8 cellular contexts compared by ENCODE assay signal in genomic region chr9:62837254-62837911, GRCh38.
A peak's percentile ranks its signal among the peaks of the same experiment; 100 is the strongest.
DNase-seq lines count a peak whose midpoint lies in the region; ATAC-seq, FAIRE-seq and TF ChIP-seq lines count a peak whose summit lies in the region.
"Not testable (repeated sequence)": the region's sequence is repeated elsewhere in the genome, so short reads cannot be mapped to it uniquely, and the experiment has no call there.

No MANE protein-coding gene starts in this region.

- H4K20me1 ChIP-seq in HepG2 (ENCODE audit: insufficient read depth, low read length): not testable (repeated sequence)

- not testable (repeated sequence) for H3K9me3 Mint-ChIP-seq in effector memory CD8-positive, alpha-beta T cell

- peak; percentile 51 for DNase-seq in LHCN-M2 (ENCODE audit: low read depth)
- peak in 2 of 3 experiments; percentile 23 to 43 for DNase-seq in activated CD8-positive, alpha-beta memory T cell treated with anti-CD3 and anti-CD28 coated beads for 48 hours (ENCODE audit: low read depth in 2 of 3, low spot score in 2 of 3)
- DNase-seq in effector memory CD8-positive, alpha-beta T cell: peak in 2 of 3 experiments; percentile 27 to 50
- DNase-seq in HepG2 (ENCODE audit: low spot score): not testable (repeated sequence)
- peak; percentile 90 for DNase-seq in spleen

- H3K4me1 ChIP-seq in ACC112 (ENCODE audit: control insufficient read depth, insufficient read depth, low read length, unreplicated experiment); HepG2 (ENCODE audit: insufficient read depth, low read length): not testable (repeated sequence)
- peaks cover 0 to 16% (median 11%) of the 10 kb centered on the region in 6 donors for H3K4me1 ChIP-seq in spleen

- TF ChIP-seq POLR2A in HepG2 (IDR thresholded peaks at IDR 0.05; ENCODE audit: insufficient read depth in 1 of 2, low read depth in 2 of 2, low read length in 2 of 2); spleen (IDR thresholded peaks at IDR 0.05): not testable (repeated sequence)

- not testable (repeated sequence) for H3K36me3 Mint-ChIP-seq in effector memory CD8-positive, alpha-beta T cell (ENCODE audit: insufficient read depth)

- FAIRE-seq in HepG2 (lab: Jason Lieb, UNC): not testable (repeated sequence)

- not testable (repeated sequence) for TF ChIP-seq RAD21 in HepG2 (CRISPR knock-in tag; IDR thresholded peaks at IDR 0.05)

- not testable (repeated sequence) for TF ChIP-seq CTCF in HepG2 (CRISPR knock-in tag; IDR thresholded peaks at IDR 0.05); spleen (IDR thresholded peaks at IDR 0.05 in 8 of 11, conservative IDR thresholded peaks at IDR 0.05 in 3 of 11)

- H3K4me2 ChIP-seq in HepG2 (ENCODE audit: low read depth, low read length): peak overlapping the region; percentile 47; the same call in 1 of the 2 replicates

- peak overlapping the region; percentile 41 to 83 for H3K4me3 Mint-ChIP-seq in effector memory CD8-positive, alpha-beta T cell

- H3K27me3 Mint-ChIP-seq in effector memory CD8-positive, alpha-beta T cell: not testable (repeated sequence)

- BruUV-seq in HepG2 (replicated peaks; lab: Mats Ljungman, UMichigan): not testable (repeated sequence)

- H3K9ac ChIP-seq in HepG2 (ENCODE audit: insufficient read depth, low read depth, low read length): not testable (repeated sequence)

- ATAC-seq in GM18907 (IDR thresholded peaks at IDR 0.05; ENCODE audit: unreplicated experiment) (peak; percentile 23), HG02678 (IDR thresholded peaks at IDR 0.05; ENCODE audit: unreplicated experiment) (peak; percentile 15), HepG2 (peak; percentile 59)
- not testable (repeated sequence) for ATAC-seq in effector memory CD8-positive, alpha-beta T cell (replicated peaks)

- H3K4me1 Mint-ChIP-seq in effector memory CD8-positive, alpha-beta T cell (ENCODE audit: low read depth in 2 of 2): not testable (repeated sequence)

- CTCF ChIA-PET in HepG2 (lab: Yijun Ruan, JAX; ENCODE audit: low intra/inter-chr PET ratio, low total read pairs): not testable (repeated sequence)

- H3K4me3 ChIP-seq in ACC112 (ENCODE audit: low read depth, low read length): peak overlapping the region; percentile 72
- peak overlapping the region in 2 of 3 experiments; percentile 11 to 67; a peak in 4 of 6 replicates for H3K4me3 ChIP-seq in HepG2 (replicated peaks in 1 of 3; ENCODE audit: insufficient read depth in 1 of 3, low read depth in 2 of 3, low read length in 3 of 3)
- H3K4me3 ChIP-seq in spleen: peak overlapping the region; percentile 37 to 74 (median 53)

- POLR2A ChIA-PET in HepG2 (lab: Yijun Ruan, JAX): not testable (repeated sequence)

- H3K27ac Mint-ChIP-seq in effector memory CD8-positive, alpha-beta T cell: not testable (repeated sequence)

- not testable (repeated sequence) for H3K79me2 ChIP-seq in ACC112 (ENCODE audit: control insufficient read depth, insufficient read depth, low read length, unreplicated experiment); HepG2 (ENCODE audit: insufficient read depth, low read length)

- intact Hi-C loops in HepG2 (cut with micrococcal nuclease; ENCODE audit: unreplicated experiment); spleen (cut with DNase I; ENCODE audit: low total_unique reads): not testable (repeated sequence)

- TF ChIP-seq EP300 in HepG2 (IDR thresholded peaks at IDR 0.05; ENCODE audit: low read depth in 2 of 2, low read length in 2 of 2); HepG2 (CRISPR knock-in tag; IDR thresholded peaks at IDR 0.05; ENCODE audit: borderline replicate concordance): not testable (repeated sequence)

- H3K27ac ChIP-seq in ACC112 (ENCODE audit: low read depth, low read length); HepG2 (ENCODE audit: extremely low read length, insufficient read depth, low read length): not testable (repeated sequence)
- H3K27ac ChIP-seq in spleen: peak overlapping the region; percentile 61 to 94 (median 80)

- not testable (repeated sequence) for H3K9me3 ChIP-seq in HepG2 (ENCODE audit: low read length); spleen

- H2AFZ ChIP-seq in ACC112 (ENCODE audit: low read length, unreplicated experiment); HepG2 (ENCODE audit: low read length): not testable (repeated sequence)

- not testable (repeated sequence) for H3K36me3 ChIP-seq in ACC112 (ENCODE audit: insufficient read depth, low read length); HepG2 (replicated peaks in 1 of 2; ENCODE audit: control insufficient read depth in 1 of 2, insufficient read depth in 2 of 2, low read length in 2 of 2); spleen

- WGBS in HepG2 (ENCODE audit: low lambda C conversion rate): 18% methylated on average over 43 of the region's 50 CpGs
- 2 to 7% (median 4%) methylated on average over 23 to 45 of the region's 50 CpGs for WGBS in spleen, 5 donors

- not testable (repeated sequence) for H3K27me3 ChIP-seq in ACC112 (ENCODE audit: insufficient read depth, low read length); HepG2 (ENCODE audit: control insufficient read depth in 1 of 2, insufficient read depth in 2 of 2, low read length in 2 of 2)
- H3K27me3 ChIP-seq in spleen (replicated peaks in 1 of 7): peaks cover 0 to 36% (median 13%) of the 10 kb centered on the region in 7 donors

- in situ Hi-C loops in HepG2 (cut with HindIII; ENCODE audit: extremely low pct_ligation_motif_present, low pct_unique_long_range_greater_than_20kb): not testable (repeated sequence)

TF ChIP-seq in HepG2, 621 proteins besides CTCF, POLR2A, EP300 and RAD21:
- 0 out of 2 replicates have a peak, but pooled peaks have one; percentile 32 for TF ChIP-seq TFDP2 (CRISPR knock-in tag; IDR thresholded peaks at IDR 0.05)
- peak; percentile 64 for TF ChIP-seq ZFY (CRISPR knock-in tag; IDR thresholded peaks at IDR 0.05)
- peak; percentile 72 for TF ChIP-seq ZNF800 (CRISPR knock-in tag; IDR thresholded peaks at IDR 0.05)
- TF ChIP-seq ZNF768 (CRISPR knock-in tag; IDR thresholded peaks at IDR 0.05): peak; percentile 7; the same call in 1 of the 2 replicates
- peak; percentile 36; the same call in 1 of the 2 replicates for TF ChIP-seq SAP130 (CRISPR knock-in tag; IDR thresholded peaks at IDR 0.05; ENCODE audit: low read depth)
- peak; percentile 8; the same call in 1 of the 2 replicates for TF ChIP-seq BRD4 (CRISPR knock-in tag; IDR thresholded peaks at IDR 0.05)
- TF ChIP-seq ELF1 (CRISPR knock-in tag; IDR thresholded peaks at IDR 0.05): peak; percentile 65
- peak; percentile 29; the same call in 1 of the 2 replicates for TF ChIP-seq TFDP1 (CRISPR knock-in tag; IDR thresholded peaks at IDR 0.05; ENCODE audit: borderline replicate concordance)
- 0 out of 2 replicates have a peak, but pooled peaks have one; percentile 11 for TF ChIP-seq KDM2A (CRISPR knock-in tag; IDR thresholded peaks at IDR 0.05; ENCODE audit: borderline replicate concordance, low read depth)
- TF ChIP-seq PHF8 (CRISPR knock-in tag; IDR thresholded peaks at IDR 0.05): peak; percentile 13; the same call in 1 of the 2 replicates
- peak; percentile 41; the same call in 1 of the 2 replicates for TF ChIP-seq GABPB1 (CRISPR knock-in tag; IDR thresholded peaks at IDR 0.05)
- 0 out of 2 replicates have a peak, but pooled peaks have one; percentile 7 for TF ChIP-seq CBFB (CRISPR knock-in tag; IDR thresholded peaks at IDR 0.05)
